ENCODE assay signal across 8 cellular contexts in the genomic region with DNA sequence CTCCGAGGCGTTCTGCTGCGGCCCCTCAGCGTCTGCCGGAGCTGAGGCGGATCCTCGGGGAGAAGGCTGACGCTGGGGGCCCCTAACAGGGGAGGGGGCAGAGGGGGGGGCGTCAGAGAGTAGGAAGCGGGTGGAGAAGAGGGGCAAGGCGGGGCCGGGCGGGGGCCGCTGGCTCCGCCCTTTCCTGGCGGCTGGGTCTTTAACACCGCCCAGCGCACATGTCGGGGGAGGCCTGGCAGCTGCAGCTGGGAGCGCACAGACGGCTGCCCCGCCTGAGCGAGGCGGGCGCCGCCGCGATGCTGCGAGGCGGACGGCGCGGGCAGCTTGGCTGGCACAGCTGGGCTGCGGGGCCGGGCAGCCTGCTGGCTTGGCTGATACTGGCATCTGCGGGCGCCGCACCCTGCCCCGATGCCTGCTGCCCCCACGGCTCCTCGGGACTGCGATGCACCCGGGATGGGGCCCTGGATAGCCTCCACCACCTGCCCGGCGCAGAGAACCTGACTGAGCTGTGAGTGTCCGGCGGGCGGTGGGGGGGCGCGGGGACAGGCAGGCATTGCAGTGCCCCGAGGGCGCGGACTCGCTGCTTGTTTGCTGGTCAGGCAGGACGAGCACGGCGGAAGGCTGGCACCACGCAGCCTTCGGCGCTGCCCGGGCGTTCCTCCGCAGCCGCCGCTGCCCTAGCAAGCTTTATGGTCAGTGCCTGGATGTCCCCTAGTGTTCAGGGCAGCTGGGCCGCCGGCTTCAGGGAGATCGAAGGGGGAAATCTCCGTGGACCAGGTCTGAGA. TPM values are rescaled to one million over a fixed set of nuclear protein-coding genes. Genes with fewer than 3 reads are reported as not detected.
DNase-seq lines count a peak whose midpoint lies in the region; ATAC-seq and TF ChIP-seq lines count a peak whose summit lies in the region.

NTRK1 (plus strand) TSS at position 227 of the 785 bp plus-strand sequence; CDS start at position 297, 70 bp downstream.

- ATAC-seq in GM19328 (IDR thresholded peaks at IDR 0.05; ENCODE audit: unreplicated experiment), result no peak

- TF ChIP-seq CTCF in GM13976 (IDR thresholded peaks at IDR 0.05; ENCODE audit: borderline replicate concordance, control extremely low read depth, extremely low read depth, insufficient read depth, missing control alignments), result no peak
- TF ChIP-seq CTCF in dorsolateral prefrontal cortex (IDR thresholded peaks at IDR 0.05 in 54 of 56, conservative IDR thresholded peaks at IDR 0.05 in 2 of 56; ENCODE audit: low read depth in 1 of 56, partially characterized antibody in 56 of 56), result no peak
- TF ChIP-seq CTCF in stomach (IDR thresholded peaks at IDR 0.05), result no peak

- H3K36me3 ChIP-seq in mesodermal cell (ENCODE audit: control insufficient read depth, insufficient read depth, low read length) (no peaks in the 10 kb centered on the region), stomach (no peaks in the 10 kb centered on the region)

- intact Hi-C loops in dorsolateral prefrontal cortex (cut with DNase I) (loop anchor here in 1 of 2 donors (1.0 kb wide), 1 partner anchor 64 kb away; no protein-coding TSS in a partner anchor), stomach (cut with DNase I; ENCODE audit: low total_unique reads) (no loop called here)

- in situ Hi-C loops in GM13976 (cut with MboI; ENCODE audit: low sequenced_read_pairs, unreplicated experiment), result no loop called here

- WGBS in mesodermal cell (ENCODE audit: insufficient coverage in 2 of 2), 2 experiments, result 6 to 8% methylated on average over 55 to 59 of the region's 69 CpGs
- WGBS in stomach, 5 donors, result 3 to 8% (median 4%) methylated on average over 19 to 69 of the region's 69 CpGs

- peaks cover 21% of the 10 kb centered on the region for H3K4me1 ChIP-seq in mesodermal cell (ENCODE audit: control insufficient read depth, insufficient read depth, low read length, poor library complexity, severe bottlenecking)
- H3K4me1 ChIP-seq in stomach, result peaks cover 24 to 32% (median 31%) of the 10 kb centered on the region in 4 donors

- peak within 1 kb of the TSS; percentile 15 to 69 (median 48) for H3K4me3 ChIP-seq in dorsolateral prefrontal cortex
- H3K4me3 ChIP-seq in mesodermal cell (ENCODE audit: extremely low read depth, insufficient read depth, low read length, poor library complexity, severe bottlenecking), result peak within 1 kb of the TSS; percentile 41
- peak within 1 kb of the TSS; percentile 27 to 41 (median 32) for H3K4me3 ChIP-seq in stomach

- H3K27ac ChIP-seq in dorsolateral prefrontal cortex (peak within 1 kb of the TSS in 1 of 59 donors; percentile 6), mesodermal cell (ENCODE audit: low read depth, low read length, severe bottlenecking) (peak within 1 kb of the TSS; percentile 16), stomach (peak within 1 kb of the TSS in 1 of 5 donors; percentile 49)

- no peak for TF ChIP-seq EP300 in stomach (IDR thresholded peaks at IDR 0.05)

- no peak for TF ChIP-seq POLR2A in stomach (IDR thresholded peaks at IDR 0.05)

- H3K9me3 ChIP-seq in mesodermal cell (ENCODE audit: control insufficient read depth, low read length) (no peaks in the 10 kb centered on the region), stomach (no peaks in the 10 kb centered on the region)

- peak; percentile 84 for DNase-seq in GM13976 (ENCODE audit: low spot score)
- DNase-seq in NCI-H2171 treated with DMSO at 0.1 percent for 48 hours (lab: John Stamatoyannopoulos, UW), result peak; percentile 85
- peak; percentile 29 for DNase-seq in activated CD4-positive, alpha-beta T cell treated with anti-CD3 and anti-CD28 coated beads for 1 hour
- peak in 4 of 10 donors; percentile 19 to 60 (median 22) for DNase-seq in dorsolateral prefrontal cortex
- DNase-seq in stomach, result peak; percentile 29
- no peak for DNase-seq in HuH-7.5 (ENCODE audit: low spot score)

- peaks cover 0 to 70% (median 39%) of the 10 kb centered on the region in 45 donors for H3K27me3 ChIP-seq in dorsolateral prefrontal cortex
- peaks cover 21 to 98% (median 56%) of the 10 kb centered on the region in 3 donors for H3K27me3 ChIP-seq in stomach

RNA-seq across cellular contexts. Expression of gene NTRK1, which starts in this region (rescaled TPM):
- 1 to 10 TPM in 20 of 120 experiments, under 1 TPM in 70, not detected in 30; 0.16 to 3.1 (median 0.66) TPM for total RNA-seq in dorsolateral prefrontal cortex
- polyA plus RNA-seq in mesodermal cell (2013, experiment 1 of 2), result 7.4 TPM
- polyA plus RNA-seq in mesodermal cell (2013, experiment 2 of 2), result 6.0 TPM
- total RNA-seq in stomach, result under 1 TPM in 2 of 5 donors, not detected in 3; 0.87 to 0.92 TPM
- 1 to 10 TPM in 1 of 3 donors, under 1 TPM in 2; 0.23 to 1.2 (median 1.00) TPM for polyA plus RNA-seq in stomach
